ENCODE assay signal across 6 cellular contexts in the genomic region with DNA sequence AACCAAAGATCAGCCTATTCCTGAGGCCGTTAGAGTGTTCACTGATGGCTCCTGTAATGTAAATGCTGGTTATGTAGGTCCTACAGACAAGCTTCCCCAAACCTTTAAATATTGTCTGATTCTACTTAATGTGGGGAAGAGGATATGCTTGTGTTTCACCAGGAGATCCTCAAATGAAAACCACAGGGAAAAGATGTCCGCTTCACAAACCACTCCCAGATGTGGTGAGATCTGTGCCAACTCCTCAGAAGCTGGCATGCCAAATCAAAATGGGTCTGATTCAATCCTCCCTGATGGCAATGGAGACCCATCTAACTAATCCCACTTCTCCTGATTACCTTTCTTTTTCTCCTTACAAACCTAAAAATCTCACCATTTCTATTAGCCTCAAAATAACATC. TPM values are rescaled to one million over a fixed set of nuclear protein-coding genes. Genes with fewer than 3 reads are reported as not detected.
"Had no signal": no experiment of that assay in that cellular context is flagged by ENCODE, and none has a peak within 500 bp of the region (broad histone marks: within the 10 kb centered on the region; RNA-seq: fewer than 3 reads in every experiment).

No MANE protein-coding gene starts in this region.

RNA-seq across cellular contexts. Expression of a gene that starts 15.5 kb away (rescaled TPM):
- total RNA-seq: GM23248, H4, HFFc6, HT1080, IMR-90, K562 had no signal
- polyA plus RNA-seq: GM23248, IMR-90, K562 had no signal
